1 cellular context compared by ENCODE assay signal in genomic region chr4:37873383-37873782, GRCh38.
TF ChIP-seq lines count a peak whose summit lies in the region.

No MANE protein-coding gene starts in this region.

TF ChIP-seq in HepG2, 621 proteins besides CTCF, POLR2A, EP300 and RAD21 (continued from another document):
- TF ChIP-seq ISX (CRISPR knock-in tag; conservative IDR thresholded peaks at IDR 0.05), result no peak
- no peak for TF ChIP-seq SRSF4 (IDR thresholded peaks at IDR 0.05; ENCODE audit: low read depth, low read length, poor library complexity, severe bottlenecking)
